In genomic region chr12:124917135-124917840, GRCh38 we compare ENCODE assay signal across 8 cellular contexts. TPM values are rescaled to one million over a fixed set of nuclear protein-coding genes. Genes with fewer than 3 reads are reported as not detected.
DNase-seq lines count a peak whose midpoint lies in the region; ATAC-seq and TF ChIP-seq lines count a peak whose summit lies in the region.

No MANE protein-coding gene starts in this region.

- H3K36me3 ChIP-seq in endodermal cell (ENCODE audit: control insufficient read depth, insufficient read depth, low read length) = peaks cover 20% of the 10 kb centered on the region

- H3K27ac Mint-ChIP-seq in endodermal cell = peak overlapping the region; percentile 96

- H3K9me3 Mint-ChIP-seq in endodermal cell = no peaks in the 10 kb centered on the region

- H3K36me3 Mint-ChIP-seq in endodermal cell (ENCODE audit: low read depth) = peaks cover 21% of the 10 kb centered on the region

- H3K4me3 Mint-ChIP-seq in endodermal cell = peak overlapping the region; percentile 100

- ATAC-seq in GM19351 (IDR thresholded peaks at IDR 0.05; ENCODE audit: unreplicated experiment) = peak; percentile 50
- ATAC-seq in HG03558 (IDR thresholded peaks at IDR 0.05; ENCODE audit: extremely low read depth, unreplicated experiment) = peak; percentile 18

- peak; percentile 91 for DNase-seq in AG08395 (ENCODE audit: low spot score)
- DNase-seq in activated CD4-positive, alpha-beta T cell treated with anti-CD3 and anti-CD28 coated beads, Interleukin-2, amount 50 U/mL, for 48 hours = peak; percentile 91 to 93
- peak; percentile 100 for DNase-seq in endodermal cell
- peak; percentile 64 to 78 for DNase-seq in stimulated activated CD8-positive, alpha-beta memory T cell treated with anti-CD3 and anti-CD28 coated beads, Interleukin-4, amount 100 ng/mL, for 4 hours (ENCODE audit: low read depth in 2 of 2, low spot score in 1 of 2)
- no peak for DNase-seq in NCI-H1417 treated with DMSO at 0.1 percent for 48 hours (lab: John Stamatoyannopoulos, UW)

- H3K4me1 ChIP-seq in endodermal cell (ENCODE audit: control insufficient read depth, insufficient read depth, low read length) = peaks cover 19% of the 10 kb centered on the region
- peaks cover 87% of the 10 kb centered on the region for H3K4me1 ChIP-seq in mononuclear cell (ENCODE audit: insufficient read depth, low read length)

- H3K27me3 ChIP-seq in endodermal cell (ENCODE audit: control insufficient read depth, insufficient read depth, low read length, poor library complexity, severe bottlenecking) (no peaks in the 10 kb centered on the region), mononuclear cell (ENCODE audit: insufficient read depth, low read length) (no peaks in the 10 kb centered on the region)

- peaks cover 67% of the 10 kb centered on the region for H3K4me1 Mint-ChIP-seq in endodermal cell

- peak overlapping the region; percentile 99 for H3K9ac ChIP-seq in endodermal cell (ENCODE audit: extremely low read depth, low read length, poor library complexity, severe bottlenecking)

- 1 to 3% methylated on average over 9 to 18 of the region's 19 CpGs for WGBS in endodermal cell (ENCODE audit: insufficient coverage in 1 of 2, insufficient read length in 1 of 2), 2 experiments

- TF ChIP-seq CTCF in endodermal cell (conservative IDR thresholded peaks at IDR 0.05) = no peak

- H3K9me3 ChIP-seq in endodermal cell (ENCODE audit: control insufficient read depth, low read length) = no peaks in the 10 kb centered on the region
- no peaks in the 10 kb centered on the region for H3K9me3 ChIP-seq in mononuclear cell (ENCODE audit: low read depth, low read length)

- H3K27me3 Mint-ChIP-seq in endodermal cell (ENCODE audit: insufficient read depth) = no peaks in the 10 kb centered on the region

- H3K27ac ChIP-seq in endodermal cell (ENCODE audit: low read depth, low read length) = peak overlapping the region; percentile 97

- peak overlapping the region; percentile 99 for H3K4me3 ChIP-seq in endodermal cell (ENCODE audit: low read length)
- H3K4me3 ChIP-seq in mononuclear cell (ENCODE audit: low read length) = peak overlapping the region; percentile 35

RNA-seq across cellular contexts. Expression of gene UBC, which starts 2.8 kb away (rescaled TPM):
- 100 to 1,000 TPM; 580 to 625 TPM for total RNA-seq in endodermal cell
- polyA plus RNA-seq in endodermal cell (2013, experiment 1 of 2) = 856 TPM
- 866 TPM for polyA plus RNA-seq in endodermal cell (2013, experiment 2 of 2)
- 2,055 TPM for total RNA-seq in mononuclear cell

RNA-seq across cellular contexts. Expression of gene SCARB1, which starts 53.6 kb away (rescaled TPM):
- total RNA-seq in endodermal cell (10 to 100 TPM; 33.0 to 36.2 TPM), mononuclear cell (2.5 TPM)
- polyA plus RNA-seq in endodermal cell (2013, experiment 1 of 2) = 26.1 TPM
- 30.2 TPM for polyA plus RNA-seq in endodermal cell (2013, experiment 2 of 2)
